1 cellular context compared by ENCODE assay signal in the genomic region with DNA sequence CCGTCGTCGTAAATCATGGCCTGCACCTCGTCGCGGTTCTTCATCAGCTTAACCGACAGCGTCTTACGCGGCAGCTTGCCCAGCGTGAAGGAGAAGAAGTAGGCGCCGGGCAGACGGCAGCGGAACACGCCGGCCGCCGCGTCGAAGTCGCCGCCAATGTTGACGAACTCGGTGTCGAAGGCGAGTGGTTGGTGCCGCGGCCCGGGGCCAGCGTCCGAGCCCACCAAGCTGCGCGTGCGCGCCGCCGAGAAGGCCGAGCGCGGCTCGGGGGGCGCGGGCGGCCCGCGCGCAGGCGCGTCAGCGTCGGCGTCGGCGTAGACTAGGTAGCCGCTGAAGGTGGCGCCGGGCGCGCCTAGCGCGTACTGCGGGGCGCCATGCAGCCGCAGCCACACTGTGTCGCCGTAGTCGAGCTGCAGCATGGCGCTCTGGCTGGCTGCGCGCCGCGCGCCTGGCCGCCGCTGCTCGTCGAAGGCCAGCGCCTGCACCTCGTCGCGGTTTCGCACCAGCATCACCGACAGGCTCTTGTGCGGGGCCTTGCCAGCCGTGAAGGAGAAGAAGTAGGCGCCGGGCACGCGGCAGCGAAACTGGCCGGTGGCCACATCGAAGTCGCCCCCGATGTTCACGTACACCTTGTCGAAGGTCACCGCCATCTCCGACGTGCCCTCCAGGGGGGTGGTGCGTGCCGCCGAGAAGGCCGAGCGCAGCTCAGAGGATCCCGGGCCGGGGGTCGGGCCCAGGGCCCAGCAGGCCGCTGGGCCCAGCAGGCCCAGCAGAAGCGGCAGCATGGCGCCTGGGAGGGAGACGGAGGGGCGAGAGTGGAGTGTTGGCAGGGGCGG.
TF ChIP-seq lines count a peak whose summit lies in the region.

No MANE protein-coding gene starts in this region.

TF ChIP-seq in IMR-90, 13 proteins besides CTCF, POLR2A, EP300 and RAD21:
- TF ChIP-seq, protein P1, sequence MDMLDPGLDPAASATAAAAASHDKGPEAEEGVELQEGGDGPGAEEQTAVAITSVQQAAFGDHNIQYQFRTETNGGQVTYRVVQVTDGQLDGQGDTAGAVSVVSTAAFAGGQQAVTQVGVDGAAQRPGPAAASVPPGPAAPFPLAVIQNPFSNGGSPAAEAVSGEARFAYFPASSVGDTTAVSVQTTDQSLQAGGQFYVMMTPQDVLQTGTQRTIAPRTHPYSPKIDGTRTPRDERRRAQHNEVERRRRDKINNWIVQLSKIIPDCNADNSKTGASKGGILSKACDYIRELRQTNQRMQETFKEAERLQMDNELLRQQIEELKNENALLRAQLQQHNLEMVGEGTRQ (IDR thresholded peaks at IDR 0.05; ENCODE audit: low read depth, low read length): no peak
- TF ChIP-seq CHD1 (IDR thresholded peaks at IDR 0.05; ENCODE audit: low read depth, low read length) (no peak), SMC3 (IDR thresholded peaks at IDR 0.05; ENCODE audit: low read depth, low read length) (no peak), MXI1 (IDR thresholded peaks at IDR 0.05; ENCODE audit: borderline replicate concordance, low read depth, low read length) (no peak), BHLHE40 (IDR thresholded peaks at IDR 0.05; ENCODE audit: low read depth, low read length) (no peak), RFX5 (IDR thresholded peaks at IDR 0.05; ENCODE audit: low read depth, low read length) (no peak), FOS (IDR thresholded peaks at IDR 0.05; ENCODE audit: low read depth, low read length) (no peak), RCOR1 (IDR thresholded peaks at IDR 0.05; ENCODE audit: insufficient replicate concordance, low read length) (no peak), MAZ (IDR thresholded peaks at IDR 0.05; ENCODE audit: borderline replicate concordance, low read depth, low read length) (no peak), NFE2L2 (IDR thresholded peaks at IDR 0.05; ENCODE audit: low read depth, low read length) (no peak), MAFK (IDR thresholded peaks at IDR 0.05; ENCODE audit: low read depth, low read length) (no peak), CEBPB (IDR thresholded peaks at IDR 0.05; ENCODE audit: low read depth, low read length) (no peak)
- TF ChIP-seq, protein P2, sequence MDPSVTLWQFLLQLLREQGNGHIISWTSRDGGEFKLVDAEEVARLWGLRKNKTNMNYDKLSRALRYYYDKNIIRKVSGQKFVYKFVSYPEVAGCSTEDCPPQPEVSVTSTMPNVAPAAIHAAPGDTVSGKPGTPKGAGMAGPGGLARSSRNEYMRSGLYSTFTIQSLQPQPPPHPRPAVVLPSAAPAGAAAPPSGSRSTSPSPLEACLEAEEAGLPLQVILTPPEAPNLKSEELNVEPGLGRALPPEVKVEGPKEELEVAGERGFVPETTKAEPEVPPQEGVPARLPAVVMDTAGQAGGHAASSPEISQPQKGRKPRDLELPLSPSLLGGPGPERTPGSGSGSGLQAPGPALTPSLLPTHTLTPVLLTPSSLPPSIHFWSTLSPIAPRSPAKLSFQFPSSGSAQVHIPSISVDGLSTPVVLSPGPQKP (IDR thresholded peaks at IDR 0.05; ENCODE audit: borderline replicate concordance, low read depth, low read length): no peak
TF ChIP-seq in IMR-90: peak in this region for 0.
